In the genomic region with DNA sequence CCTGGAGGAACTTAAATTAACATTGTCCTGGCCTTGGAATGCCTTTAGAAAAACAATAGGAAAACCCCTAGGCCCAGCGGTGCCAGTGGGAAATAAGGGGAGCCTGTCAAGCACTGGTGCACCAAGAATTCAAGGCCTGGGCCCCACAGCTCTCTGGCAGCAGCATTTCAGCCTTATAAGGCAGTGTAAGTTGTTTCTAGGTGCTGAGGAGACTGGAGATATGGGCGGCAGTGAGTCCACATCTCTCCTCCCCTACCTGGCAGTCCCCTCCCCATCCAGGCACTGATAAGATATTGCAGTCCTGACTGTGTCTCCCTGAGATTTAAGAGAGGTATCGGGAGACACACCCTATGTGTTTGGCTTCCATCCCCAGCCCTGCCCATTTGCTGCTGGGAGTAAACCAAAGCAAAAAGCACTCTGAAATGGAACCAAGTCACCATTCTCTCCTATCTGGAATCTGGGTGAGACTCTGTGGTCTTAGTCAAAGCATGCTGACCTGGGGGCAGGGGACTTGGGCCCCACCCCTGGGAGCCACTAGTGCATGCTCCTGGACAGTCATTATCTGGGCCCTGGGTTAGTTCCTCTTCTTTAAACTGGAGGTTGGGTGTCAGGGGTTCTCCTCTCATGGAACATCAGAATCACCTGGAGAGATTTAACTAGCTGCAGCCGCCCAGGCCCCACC, we compare ENCODE assay signal across 13 cellular contexts. TPM values are rescaled to one million over a fixed set of nuclear protein-coding genes. Genes with fewer than 3 reads are reported as not detected.
DNase-seq lines count a peak whose midpoint lies in the region; ATAC-seq and TF ChIP-seq lines count a peak whose summit lies in the region.
"Had no signal": no experiment of that assay in that cellular context is flagged by ENCODE, and none has a peak within 500 bp of the region (broad histone marks: within the 10 kb centered on the region; RNA-seq: fewer than 3 reads in every experiment).

No MANE protein-coding gene starts in this region.

- ATAC-seq in HG02678 (IDR thresholded peaks at IDR 0.05; ENCODE audit: unreplicated experiment): no peak
- no peak for ATAC-seq in GM21619 (IDR thresholded peaks at IDR 0.05; ENCODE audit: unreplicated experiment)
- ATAC-seq: natural killer cell, T-helper 17 cell had no signal

- WGBS in sigmoid colon, 2 donors: 31 to 69% methylated on average over 4 of the region's 4 CpGs

- no peak for TF ChIP-seq CTCF in sigmoid colon (IDR thresholded peaks at IDR 0.05)

- intact Hi-C loops in sigmoid colon (cut with DNase I): no loop called here

- H3K27ac ChIP-seq in iPS-18a (ENCODE audit: low read length): peak overlapping the region; percentile 81
- H3K27ac ChIP-seq in sigmoid colon: peak overlapping the region in 1 of 4 donors; percentile 38

- H3K36me3 ChIP-seq in H7 (replicated peaks; ENCODE audit: control insufficient read depth, insufficient read depth, low read length): no peaks in the 10 kb centered on the region
- no peaks in the 10 kb centered on the region for H3K36me3 ChIP-seq in iPS-18a (ENCODE audit: control insufficient read depth, low read depth, low read length)
- H3K36me3 ChIP-seq in sigmoid colon: no peaks in the 10 kb centered on the region

- no peak overlapping the region for H3K4me3 ChIP-seq in H7 (ENCODE audit: insufficient read depth, low read depth, low read length)
- H3K4me3 ChIP-seq in iPS-18a (ENCODE audit: low read length): no peak overlapping the region
- no peak overlapping the region for H3K4me3 ChIP-seq in sigmoid colon

- H3K27me3 ChIP-seq in H7 (ENCODE audit: control insufficient read depth, insufficient read depth, low read length): no peaks in the 10 kb centered on the region
- H3K27me3 ChIP-seq in iPS-18a (ENCODE audit: control insufficient read depth, insufficient read depth, low read length): no peaks in the 10 kb centered on the region
- H3K27me3 ChIP-seq in sigmoid colon: no peaks in the 10 kb centered on the region

- H3K4me1 ChIP-seq in iPS-18a (ENCODE audit: control insufficient read depth, low read depth, low read length): peaks cover 17% of the 10 kb centered on the region
- peaks cover 0 to 29% (median 15%) of the 10 kb centered on the region in 4 donors for H3K4me1 ChIP-seq in sigmoid colon

- DNase-seq in H7 (peak; percentile 57), SKM-1 treated with dmso at 0.1 percent for 144 hours (lab: John Stamatoyannopoulos, UW; ENCODE audit: unreplicated experiment) (peak; percentile 35), sigmoid colon (peak; percentile 25), NCI-H2227 treated with DMSO at 0.1 percent for 48 hours (lab: John Stamatoyannopoulos, UW) (no peak)
- no peak for DNase-seq in activated CD8-positive, alpha-beta memory T cell treated with anti-CD3 and anti-CD28 coated beads for 24 hours
- DNase-seq: hypothalamus; natural killer cell; NCI-H187 treated with DMSO at 0.1 percent for 48 hours; stimulated activated CD4-positive, alpha-beta T cell treated with anti-CD3 and anti-CD28 coated beads, Interleukin-15, amount 100 ng/mL, for 24 hours; T-helper 17 cell had no signal

- TF ChIP-seq POLR2A in sigmoid colon (IDR thresholded peaks at IDR 0.05): no peak

- no peak for TF ChIP-seq EP300 in sigmoid colon (IDR thresholded peaks at IDR 0.05)

- H3K9me3 ChIP-seq in iPS-18a (ENCODE audit: control insufficient read depth, low read depth, low read length) (no peaks in the 10 kb centered on the region), sigmoid colon (no peaks in the 10 kb centered on the region)

- peak overlapping the region; percentile 6 for H3K9ac ChIP-seq in iPS-18a (ENCODE audit: low read length)

RNA-seq across cellular contexts. Expression of a gene that starts 30.5 kb away (rescaled TPM):
- 65.4 and 68.4 TPM in 2 replicates for total RNA-seq in H7 (2014; rRNA removed; shearing (Covaris generic))
- total RNA-seq in sigmoid colon: 100 to 1,000 TPM in 2 of 4 donors, 10 to 100 TPM in 2; 84.6 to 111 (median 105) TPM
- polyA plus RNA-seq in sigmoid colon: 10 to 100 TPM in 2 of 3 donors, 1 to 10 TPM in 1; 4.8 to 24.2 (median 12.3) TPM

Comparison
In these comparisons a context has a peak if more than half of its experiments do, and no peak if none do; other contexts are left out.
1. DNase-seq: peak in H7 (single experiment), SKM-1 treated with dmso at 0.1 percent for 144 hours (single experiment) and sigmoid colon (single experiment); none in activated CD8-positive, alpha-beta memory T cell treated with anti-CD3 and anti-CD28 coated beads for 24 hours (single experiment) and NCI-H2227 treated with DMSO at 0.1 percent for 48 hours (single experiment).